Comparison of ENCODE assay signal across 8 cellular contexts in the genomic region with DNA sequence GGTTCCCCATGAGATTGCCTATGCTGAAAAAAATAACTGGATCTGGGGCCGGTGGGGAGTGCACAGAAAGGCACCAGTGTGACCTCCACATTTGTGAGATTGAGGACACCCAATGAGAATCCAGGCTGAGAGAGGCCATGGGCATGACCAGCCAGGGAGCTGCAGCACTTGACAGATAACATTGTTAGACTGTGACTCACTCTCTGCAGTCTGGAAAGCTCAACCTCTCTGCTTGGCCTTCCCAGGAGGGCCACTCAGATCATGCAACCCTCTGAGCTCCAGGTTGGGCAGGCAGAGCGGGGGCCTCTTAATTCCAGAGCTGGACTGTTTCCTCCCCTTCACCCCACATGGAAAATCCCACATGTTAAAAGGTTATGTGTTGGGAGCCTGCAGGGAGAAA. TPM values are rescaled to one million over a fixed set of nuclear protein-coding genes. Genes with fewer than 3 reads are reported as not detected.
DNase-seq lines count a peak whose midpoint lies in the region; ATAC-seq and TF ChIP-seq lines count a peak whose summit lies in the region.

No MANE protein-coding gene starts in this region.

- no peaks in the 10 kb centered on the region for H3K36me3 ChIP-seq in tibial artery
- H3K36me3 ChIP-seq in sigmoid colon: no peaks in the 10 kb centered on the region

- H3K27ac ChIP-seq in tibial artery (peak overlapping the region; percentile 63 to 80), sigmoid colon (peak overlapping the region in 1 of 4 donors; percentile 69)

- WGBS in sigmoid colon, 2 donors: 49 to 58% methylated on average over 2 of the region's 2 CpGs

- H3K4me3 ChIP-seq in tibial artery (no peak overlapping the region), sigmoid colon (no peak overlapping the region)

- intact Hi-C loops in left ventricle myocardium superior (cut with micrococcal nuclease): no loop called here
- intact Hi-C loops in tibial artery (cut with DNase I; ENCODE audit: low total_unique reads): no loop called here
- intact Hi-C loops in sigmoid colon (cut with DNase I): no loop called here

- H3K9me3 ChIP-seq in tibial artery (no peaks in the 10 kb centered on the region), sigmoid colon (no peaks in the 10 kb centered on the region)

- no peak for TF ChIP-seq POLR2A in sigmoid colon (IDR thresholded peaks at IDR 0.05)

- ATAC-seq in left ventricle myocardium superior: peak; percentile 99
- ATAC-seq in HG03025 (IDR thresholded peaks at IDR 0.05; ENCODE audit: low FRiP score, unreplicated experiment): no peak

- TF ChIP-seq CTCF in tibial artery (IDR thresholded peaks at IDR 0.05) (no peak), sigmoid colon (IDR thresholded peaks at IDR 0.05) (no peak)

- no peak for TF ChIP-seq EP300 in sigmoid colon (IDR thresholded peaks at IDR 0.05)

- H3K27me3 ChIP-seq in tibial artery: no peaks in the 10 kb centered on the region
- H3K27me3 ChIP-seq in sigmoid colon: no peaks in the 10 kb centered on the region

- peaks cover 0 to 44% (median 9%) of the 10 kb centered on the region in 4 donors for H3K4me1 ChIP-seq in tibial artery
- peaks cover 0 to 19% (median 7%) of the 10 kb centered on the region in 4 donors for H3K4me1 ChIP-seq in sigmoid colon

- DNase-seq in HK-2 (ENCODE audit: unreplicated experiment): peak; percentile 80
- DNase-seq in amniotic epithelial cell (ENCODE audit: low read depth): peak; percentile 99
- peak; percentile 59 for DNase-seq in left ventricle myocardium superior
- peak; percentile 39 to 82 for DNase-seq in tibial artery
- DNase-seq in RPMI8226: no peak
- DNase-seq in sigmoid colon: no peak
- no peak for DNase-seq in GDM1 (lab: John Stamatoyannopoulos, UW)

RNA-seq across cellular contexts. Expression of a gene that starts 30.1 kb away (rescaled TPM):
- total RNA-seq in left ventricle myocardium superior: 3.1 TPM
- 1 to 10 TPM; 2.1 to 2.8 (median 2.5) TPM for total RNA-seq in sigmoid colon
- polyA plus RNA-seq in sigmoid colon: 1 to 10 TPM in 2 of 3 donors, under 1 TPM in 1; 0.60 to 1.4 (median 1.2) TPM

Comparison
In these comparisons a context has a peak if more than half of its experiments do, and no peak if none do; other contexts are left out.
1. DNase-seq: peak in HK-2 (single experiment), amniotic epithelial cell (single experiment), left ventricle myocardium superior (single experiment) and tibial artery (2 of 2); none in RPMI8226 (single experiment), sigmoid colon (single experiment) and GDM1 (single experiment).